8 cellular contexts compared by ENCODE assay signal in the genomic region with DNA sequence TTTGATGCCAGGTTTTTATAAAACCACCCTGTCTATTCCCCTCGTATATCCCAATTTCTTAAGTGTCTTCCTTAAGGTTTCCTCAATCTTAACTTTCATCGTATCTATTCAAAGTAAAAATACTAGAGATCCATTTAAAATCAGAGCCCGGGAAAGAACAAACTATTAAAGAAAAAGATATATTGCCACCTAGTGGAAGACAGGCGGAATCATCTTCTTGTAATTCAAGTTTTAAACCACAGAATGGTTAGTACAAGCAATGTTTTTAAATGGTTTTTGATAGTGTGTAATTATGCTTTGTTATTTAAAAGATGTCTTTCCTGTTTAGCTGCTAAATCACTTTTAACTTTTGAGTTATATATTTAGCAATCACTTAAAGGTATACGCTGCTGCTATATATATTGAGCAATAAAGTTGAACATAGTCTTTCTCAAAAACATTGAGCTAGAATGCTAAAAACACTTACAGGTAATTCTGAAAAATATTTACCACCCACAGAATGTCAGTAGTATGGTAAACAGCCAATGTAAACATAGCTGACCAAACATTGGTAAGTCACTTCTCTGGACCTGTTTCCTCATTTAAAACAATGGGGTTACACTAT. TPM values are rescaled to one million over a fixed set of nuclear protein-coding genes. Genes with fewer than 3 reads are reported as not detected.
DNase-seq lines count a peak whose midpoint lies in the region; ATAC-seq and TF ChIP-seq lines count a peak whose summit lies in the region.

No MANE protein-coding gene starts in this region.

- no peaks in the 10 kb centered on the region for H3K79me1 ChIP-seq in mesenchymal stem cell (replicated peaks; ENCODE audit: low read length, poor library complexity, severe bottlenecking)

- H3K23ac ChIP-seq in mesenchymal stem cell (ENCODE audit: low read length in 2 of 2), result no peak overlapping the region

- no peak for DNase-seq in AG04449 (ENCODE audit: low read depth, low spot score)
- peak; percentile 39 for DNase-seq in GM13977 (ENCODE audit: low spot score)
- DNase-seq in NCI-H2081 treated with DMSO at 0.1 percent for 48 hours (lab: John Stamatoyannopoulos, UW), result peak; percentile 19
- DNase-seq in brain microvascular endothelial cell, result no peak
- peak; percentile 63 for DNase-seq in mesenchymal stem cell
- DNase-seq in stimulated activated CD4-positive, alpha-beta T cell treated with anti-CD3 and anti-CD28 coated beads, Interleukin-1b, Interleukin-23, amount 100 ng/mL, for 48 hours, result no peak
- no peak for DNase-seq in putamen (ENCODE audit: low spot score)

- no peaks in the 10 kb centered on the region for H3K9me3 ChIP-seq in mesenchymal stem cell (ENCODE audit: control insufficient read depth, low read length)

- no peak overlapping the region for H3K18ac ChIP-seq in mesenchymal stem cell (ENCODE audit: low read depth in 1 of 2, low read length in 2 of 2)

- no CpG with 5 or more reads among the region's 5 CpGs for WGBS in mesenchymal stem cell

- H3K27ac ChIP-seq in brain microvascular endothelial cell, result no peak overlapping the region
- H3K27ac ChIP-seq in mesenchymal stem cell (ENCODE audit: low read length, poor library complexity, severe bottlenecking), result no peak overlapping the region

- POLR2A ChIA-PET in AG04449 (lab: Yijun Ruan, JAX), result no interaction called here

- CTCF ChIA-PET in AG04449 (lab: Yijun Ruan, JAX), result interaction anchor here (0.6 to 8.1 kb wide), 25 partner anchors 9 to 1263 kb away, joined by 3 to 78 read pairs (median 4); partner anchors contain the start of gene CFAP299

- ATAC-seq in GM21447 (IDR thresholded peaks at IDR 0.05; ENCODE audit: unreplicated experiment), result no peak

- H2BK15ac ChIP-seq in mesenchymal stem cell (ENCODE audit: low read depth, poor library complexity, severe bottlenecking), result no peak overlapping the region

- H4K8ac ChIP-seq in mesenchymal stem cell (ENCODE audit: low read length), result no peak overlapping the region

- no peak overlapping the region for H2AK5ac ChIP-seq in mesenchymal stem cell (ENCODE audit: low read length, severe bottlenecking)

- H3K4me3 ChIP-seq in AG04449 (ENCODE audit: low read depth, low read length) (no peak overlapping the region), brain microvascular endothelial cell (ENCODE audit: low read depth, low read length) (no peak overlapping the region), mesenchymal stem cell (ENCODE audit: insufficient read depth in 1 of 2, low read depth in 1 of 2, low read length in 2 of 2) (no peak overlapping the region)

- no peak overlapping the region for H2BK5ac ChIP-seq in mesenchymal stem cell (ENCODE audit: low read depth, low read length, poor library complexity, severe bottlenecking)

- H3K27me3 ChIP-seq in brain microvascular endothelial cell (replicated peaks), result no peaks in the 10 kb centered on the region
- no peaks in the 10 kb centered on the region for H3K27me3 ChIP-seq in mesenchymal stem cell (ENCODE audit: control insufficient read depth in 1 of 2, insufficient read depth in 1 of 2, low read length in 2 of 2)

- no peak overlapping the region for H3K14ac ChIP-seq in mesenchymal stem cell (ENCODE audit: low read length in 2 of 2)

- H3K4me1 ChIP-seq in mesenchymal stem cell (ENCODE audit: control insufficient read depth, insufficient read depth, low read depth, low read length), result peaks cover 5% of the 10 kb centered on the region

- no peak overlapping the region for H2AFZ ChIP-seq in mesenchymal stem cell (ENCODE audit: low read depth, low read length)

- no peak overlapping the region for H3K4ac ChIP-seq in mesenchymal stem cell (ENCODE audit: low read depth in 1 of 2, low read length in 2 of 2)

- no peak overlapping the region for H2BK120ac ChIP-seq in mesenchymal stem cell (ENCODE audit: low read depth, low read length)

- H3K4me2 ChIP-seq in mesenchymal stem cell (ENCODE audit: low read length, poor library complexity, severe bottlenecking), result no peak overlapping the region

- TF ChIP-seq CTCF in AG04449 (IDR thresholded peaks at IDR 0.05; ENCODE audit: insufficient read depth, low read length, missing control alignments) (peak; percentile 48), GM13977 (IDR thresholded peaks at IDR 0.05; ENCODE audit: extremely low read depth, insufficient read depth, missing control alignments) (peak; percentile 60), brain microvascular endothelial cell (IDR thresholded peaks at IDR 0.05; ENCODE audit: low read depth, low read length, missing control alignments) (peak; percentile 50)

- no peak overlapping the region for H2BK12ac ChIP-seq in mesenchymal stem cell (ENCODE audit: low read length in 2 of 2)

- in situ Hi-C loops in GM13977 (cut with MboI; ENCODE audit: low pct_unique_long_range_greater_than_20kb, low sequenced_read_pairs, unreplicated experiment) (loop anchor here (25.0 kb wide), 1 partner anchor 1278 kb away; the partner anchor contains the start of gene PAQR3), brain microvascular endothelial cell (cut with HindIII; ENCODE audit: low pct_ligation_motif_present, low sequenced_read_pairs) (no loop called here)

- H4K91ac ChIP-seq in mesenchymal stem cell (ENCODE audit: low read length), result no peak overlapping the region

- H3K36me3 ChIP-seq in brain microvascular endothelial cell (replicated peaks) (no peaks in the 10 kb centered on the region), mesenchymal stem cell (ENCODE audit: control insufficient read depth in 1 of 2, insufficient read depth in 2 of 2, low read depth in 1 of 2, low read length in 2 of 2) (no peaks in the 10 kb centered on the region)

- no peak overlapping the region for H3K9ac ChIP-seq in mesenchymal stem cell (ENCODE audit: low read length)

RNA-seq across cellular contexts. Expression of gene PRDM8, which starts 18.2 kb away (rescaled TPM):
- 2.1 TPM for polyA plus RNA-seq in mesenchymal stem cell (2013, experiment 1 of 2)
- 1.8 TPM for polyA plus RNA-seq in mesenchymal stem cell (2013, experiment 2 of 2)

RNA-seq across cellular contexts. Expression of gene FGF5, which starts 50.9 kb away (rescaled TPM):
- polyA plus RNA-seq in mesenchymal stem cell (2013, experiment 1 of 2), result 3.1 TPM
- polyA plus RNA-seq in mesenchymal stem cell (2013, experiment 2 of 2), result 3.2 TPM

Comparison
In these comparisons a context has a peak if more than half of its experiments do, and no peak if none do; other contexts are left out.
1. DNase-seq: peak in GM13977 (single experiment), NCI-H2081 treated with DMSO at 0.1 percent for 48 hours (single experiment) and mesenchymal stem cell (single experiment); none in AG04449 (single experiment), brain microvascular endothelial cell (single experiment), stimulated activated CD4-positive, alpha-beta T cell treated with anti-CD3 and anti-CD28 coated beads, Interleukin-1b, Interleukin-23, amount 100 ng/mL, for 48 hours (single experiment) and putamen (single experiment).
2. Peak in every context shown above with its lines, with median percentiles within 50 percentile points of each other: CTCF ChIP-seq.